11 cellular contexts compared by ENCODE assay signal in genomic region chrX:145213504-145213903, GRCh38. TPM values are rescaled to one million over a fixed set of nuclear protein-coding genes. Genes with fewer than 3 reads are reported as not detected.
DNase-seq lines count a peak whose midpoint lies in the region; ATAC-seq, FAIRE-seq and TF ChIP-seq lines count a peak whose summit lies in the region.
"Had no signal": no experiment of that assay in that cellular context is flagged by ENCODE, and none has a peak within 500 bp of the region (broad histone marks: within the 10 kb centered on the region; RNA-seq: fewer than 3 reads in every experiment).

No MANE protein-coding gene starts in this region.

- intact Hi-C loops in colonic mucosa (cut with DNase I): no loop called here
- intact Hi-C loops in tibial artery (cut with DNase I; ENCODE audit: low total_unique reads): no loop called here

- TF ChIP-seq POLR2A in A549 (IDR thresholded peaks at IDR 0.05; ENCODE audit: low read length): no peak

- H3K36me3 ChIP-seq in MM.1S (replicated peaks; ENCODE audit: insufficient read depth, low read length): no peaks in the 10 kb centered on the region
- no peaks in the 10 kb centered on the region for H3K36me3 ChIP-seq in colonic mucosa
- H3K36me3 ChIP-seq in tibial artery: no peaks in the 10 kb centered on the region
- H3K36me3 ChIP-seq: cardiac muscle cell had no signal

- TF ChIP-seq CTCF in A549 (IDR thresholded peaks at IDR 0.05) (peak; percentile 8; the same call in 1 of the 3 replicates), MM.1S (IDR thresholded peaks at IDR 0.05; ENCODE audit: low read length) (peak; percentile 51), colonic mucosa (IDR thresholded peaks at IDR 0.05) (peak; percentile 25), tibial artery (IDR thresholded peaks at IDR 0.05) (no peak)

- no peak for FAIRE-seq in A549 (lab: Jason Lieb, UNC)

- H3K27me3 ChIP-seq in MM.1S (replicated peaks; ENCODE audit: insufficient read depth, low read length) (no peaks in the 10 kb centered on the region), colonic mucosa (no peaks in the 10 kb centered on the region), tibial artery (no peaks in the 10 kb centered on the region)
- H3K27me3 ChIP-seq: cardiac muscle cell had no signal

- WGBS in A549 (ENCODE audit: missing lambda C conversion rate): 3% methylated on average over 2 of the region's 2 CpGs

- ATAC-seq in A549: no peak
- ATAC-seq in HG02759 (IDR thresholded peaks at IDR 0.05; ENCODE audit: unreplicated experiment): no peak

- no peaks in the 10 kb centered on the region for H3K9me2 ChIP-seq in MM.1S (replicated peaks; ENCODE audit: insufficient read depth, low read length)

- H3K4me1 ChIP-seq in A549 (no peaks in the 10 kb centered on the region), MM.1S (ENCODE audit: low read length) (no peaks in the 10 kb centered on the region), colonic mucosa (no peaks in the 10 kb centered on the region), tibial artery (no peaks in the 10 kb centered on the region)

- CTCF ChIA-PET in A549 (lab: Yijun Ruan, JAX): no interaction called here

- no peaks in the 10 kb centered on the region for H3K9me3 ChIP-seq in A549
- H3K9me3 ChIP-seq in MM.1S (replicated peaks; ENCODE audit: insufficient read depth, low read length): no peaks in the 10 kb centered on the region
- no peaks in the 10 kb centered on the region for H3K9me3 ChIP-seq in colonic mucosa
- H3K9me3 ChIP-seq in tibial artery: peaks cover 0 to 7% (median 0%) of the 10 kb centered on the region in 3 donors

- H3F3A ChIP-seq in MM.1S (ENCODE audit: insufficient read depth, low read length): no peaks in the 10 kb centered on the region

- H3K27ac ChIP-seq in A549 (no peak overlapping the region), MM.1S (ENCODE audit: low read length) (no peak overlapping the region), colonic mucosa (no peak overlapping the region), tibial artery (no peak overlapping the region)
- H3K27ac ChIP-seq: cardiac muscle cell had no signal

- TF ChIP-seq EP300 in A549 (IDR thresholded peaks at IDR 0.05): no peak

- H2AFZ ChIP-seq in MM.1S (ENCODE audit: low read length): no peak overlapping the region

- peak in 1 of 2 experiments; percentile 26; a peak in 1 of 5 replicates for TF ChIP-seq RAD21 in A549 (conservative IDR thresholded peaks at IDR 0.05 in 1 of 2, IDR thresholded peaks at IDR 0.05 in 1 of 2)

- POLR2A ChIA-PET in A549 (lab: Yijun Ruan, JAX): no interaction called here

- no peak overlapping the region for H3K4me2 ChIP-seq in A549
- H3K4me2 ChIP-seq in MM.1S (ENCODE audit: low read depth, low read length): no peak overlapping the region

- no peaks in the 10 kb centered on the region for H4K20me1 ChIP-seq in MM.1S (ENCODE audit: insufficient read depth, low read length)

- DNase-seq in A549 (ENCODE audit: low read depth in 1 of 2, low spot score in 1 of 2) (peak in 1 of 2 experiments; percentile 19), ELR (ENCODE audit: low read depth) (peak; percentile 2), MM.1S (peak; percentile 44), colonic mucosa (no peak), glomerular visceral epithelial cell (ENCODE audit: extremely low spot score) (no peak), NCI-H2171 (lab: John Stamatoyannopoulos, UW) (no peak), tibial artery (no peak)
- DNase-seq: activated CD4-positive, alpha-beta T cell treated with anti-CD3 and anti-CD28 coated beads, Interleukin-2, amount 10 ng/mL, durations not matched to agents 7 days and 5 days; NCI-H187 had no signal

- H3K4me3 ChIP-seq in A549 (no peak overlapping the region), MM.1S (ENCODE audit: low read length) (no peak overlapping the region), colonic mucosa (no peak overlapping the region), tibial artery (no peak overlapping the region)
- H3K4me3 ChIP-seq: cardiac muscle cell had no signal

- H3K9ac ChIP-seq in MM.1S (ENCODE audit: low read length) (no peak overlapping the region), colonic mucosa (ENCODE audit: low read depth in 2 of 2, low read length in 2 of 2) (no peak overlapping the region)

- no peaks in the 10 kb centered on the region for H3K79me2 ChIP-seq in MM.1S (ENCODE audit: low read length)

TF ChIP-seq in A549, 52 proteins besides CTCF, POLR2A, EP300 and RAD21:
- no peak for TF ChIP-seq HOXB5 (CRISPR knock-in tag; IDR thresholded peaks at IDR 0.05)
- TF ChIP-seq, protein P1, sequence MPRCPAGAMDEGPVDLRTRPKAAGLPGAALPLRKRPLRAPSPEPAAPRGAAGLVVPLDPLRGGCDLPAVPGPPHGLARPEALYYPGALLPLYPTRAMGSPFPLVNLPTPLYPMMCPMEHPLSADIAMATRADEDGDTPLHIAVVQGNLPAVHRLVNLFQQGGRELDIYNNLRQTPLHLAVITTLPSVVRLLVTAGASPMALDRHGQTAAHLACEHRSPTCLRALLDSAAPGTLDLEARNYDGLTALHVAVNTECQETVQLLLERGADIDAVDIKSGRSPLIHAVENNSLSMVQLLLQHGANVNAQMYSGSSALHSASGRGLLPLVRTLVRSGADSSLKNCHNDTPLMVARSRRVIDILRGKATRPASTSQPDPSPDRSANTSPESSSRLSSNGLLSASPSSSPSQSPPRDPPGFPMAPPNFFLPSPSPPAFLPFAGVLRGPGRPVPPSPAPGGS (IDR thresholded peaks at IDR 0.05): no peak
- no peak for TF ChIP-seq MAX (IDR thresholded peaks at IDR 0.05)
- no peak for TF ChIP-seq EHF (CRISPR knock-in tag; IDR thresholded peaks at IDR 0.05)
- TF ChIP-seq NR3C1 (IDR thresholded peaks at IDR 0.05): no peak
- no peak for TF ChIP-seq HOXA7 (CRISPR knock-in tag; IDR thresholded peaks at IDR 0.05)
- TF ChIP-seq, protein P2, sequence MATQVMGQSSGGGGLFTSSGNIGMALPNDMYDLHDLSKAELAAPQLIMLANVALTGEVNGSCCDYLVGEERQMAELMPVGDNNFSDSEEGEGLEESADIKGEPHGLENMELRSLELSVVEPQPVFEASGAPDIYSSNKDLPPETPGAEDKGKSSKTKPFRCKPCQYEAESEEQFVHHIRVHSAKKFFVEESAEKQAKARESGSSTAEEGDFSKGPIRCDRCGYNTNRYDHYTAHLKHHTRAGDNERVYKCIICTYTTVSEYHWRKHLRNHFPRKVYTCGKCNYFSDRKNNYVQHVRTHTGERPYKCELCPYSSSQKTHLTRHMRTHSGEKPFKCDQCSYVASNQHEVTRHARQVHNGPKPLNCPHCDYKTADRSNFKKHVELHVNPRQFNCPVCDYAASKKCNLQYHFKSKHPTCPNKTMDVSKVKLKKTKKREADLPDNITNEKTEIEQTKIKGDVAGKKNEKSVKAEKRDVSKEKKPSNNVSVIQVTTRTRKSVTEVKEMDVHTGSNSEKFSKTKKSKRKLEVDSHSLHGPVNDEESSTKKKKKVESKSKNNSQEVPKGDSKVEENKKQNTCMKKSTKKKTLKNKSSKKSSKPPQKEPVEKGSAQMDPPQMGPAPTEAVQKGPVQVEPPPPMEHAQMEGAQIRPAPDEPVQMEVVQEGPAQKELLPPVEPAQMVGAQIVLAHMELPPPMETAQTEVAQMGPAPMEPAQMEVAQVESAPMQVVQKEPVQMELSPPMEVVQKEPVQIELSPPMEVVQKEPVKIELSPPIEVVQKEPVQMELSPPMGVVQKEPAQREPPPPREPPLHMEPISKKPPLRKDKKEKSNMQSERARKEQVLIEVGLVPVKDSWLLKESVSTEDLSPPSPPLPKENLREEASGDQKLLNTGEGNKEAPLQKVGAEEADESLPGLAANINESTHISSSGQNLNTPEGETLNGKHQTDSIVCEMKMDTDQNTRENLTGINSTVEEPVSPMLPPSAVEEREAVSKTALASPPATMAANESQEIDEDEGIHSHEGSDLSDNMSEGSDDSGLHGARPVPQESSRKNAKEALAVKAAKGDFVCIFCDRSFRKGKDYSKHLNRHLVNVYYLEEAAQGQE (IDR thresholded peaks at IDR 0.05): no peak
- TF ChIP-seq CHD4 (IDR thresholded peaks at IDR 0.05; ENCODE audit: borderline replicate concordance): no peak
- no peak for TF ChIP-seq BHLHE40 (IDR thresholded peaks at IDR 0.05; ENCODE audit: low read depth, low read length)
- TF ChIP-seq FOSL2 (IDR thresholded peaks at IDR 0.05): no peak
- no peak for TF ChIP-seq FOSL2 (CRISPR knock-in tag; IDR thresholded peaks at IDR 0.05)
- TF ChIP-seq SMC3 (IDR thresholded peaks at IDR 0.05): no peak
- no peak for TF ChIP-seq SREBF2 (IDR thresholded peaks at IDR 0.05)
- TF ChIP-seq, protein P3, sequence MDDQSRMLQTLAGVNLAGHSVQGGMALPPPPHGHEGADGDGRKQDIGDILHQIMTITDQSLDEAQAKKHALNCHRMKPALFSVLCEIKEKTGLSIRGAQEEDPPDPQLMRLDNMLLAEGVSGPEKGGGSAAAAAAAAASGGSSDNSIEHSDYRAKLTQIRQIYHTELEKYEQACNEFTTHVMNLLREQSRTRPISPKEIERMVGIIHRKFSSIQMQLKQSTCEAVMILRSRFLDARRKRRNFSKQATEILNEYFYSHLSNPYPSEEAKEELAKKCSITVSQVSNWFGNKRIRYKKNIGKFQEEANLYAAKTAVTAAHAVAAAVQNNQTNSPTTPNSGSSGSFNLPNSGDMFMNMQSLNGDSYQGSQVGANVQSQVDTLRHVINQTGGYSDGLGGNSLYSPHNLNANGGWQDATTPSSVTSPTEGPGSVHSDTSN (IDR thresholded peaks at IDR 0.05): no peak
- TF ChIP-seq RARB (CRISPR knock-in tag; IDR thresholded peaks at IDR 0.05): no peak
- TF ChIP-seq NFE2L2 (conservative IDR thresholded peaks at IDR 0.05; ENCODE audit: low read length): no peak
TF ChIP-seq in A549: peak in this region for 0.

RNA-seq across cellular contexts. Expression of gene SPANXN1, which starts 33.8 kb away (rescaled TPM):
- polyA plus RNA-seq in A549 (2011; rRNA removed) (not detected in 2 replicates), A549 (2017; fragmentation: RNase III; extraction: RNeasy Plus Mini Kit Qiagen cat#74134 plus additional on column Dnase treatment) (not detected in 3 replicates)
- not detected in 2 replicates for polyA plus RNA-seq in A549 (2012; cell fraction: cytosol; rRNA removed)
- polyA plus RNA-seq in A549 (2012; cell fraction: nucleus; rRNA removed): not detected in 2 replicates
- not detected in 2 replicates for polyA minus RNA-seq in A549 (2011; rRNA and poly(A)+ RNA removed)
- not detected for total RNA-seq in colonic mucosa
- total RNA-seq: activated CD4-positive, alpha-beta T cell treated with anti-CD3 and anti-CD28 coated beads, Interleukin-2, amount 10 ng/mL, durations not matched to agents 7 days and 5 days; cardiac muscle cell had no signal
- polyA plus RNA-seq: cardiac muscle cell had no signal

Comparison
In these comparisons a context has a peak if more than half of its experiments do, and no peak if none do; other contexts are left out.
1. DNase-seq: peak in ELR (single experiment) and MM.1S (single experiment); none in colonic mucosa (single experiment), glomerular visceral epithelial cell (single experiment), NCI-H2171 (single experiment) and tibial artery (0 of 2).
2. CTCF ChIP-seq: peak in A549 (single experiment), MM.1S (single experiment) and colonic mucosa (single experiment); none in tibial artery (0 of 2).